In the genomic region with DNA sequence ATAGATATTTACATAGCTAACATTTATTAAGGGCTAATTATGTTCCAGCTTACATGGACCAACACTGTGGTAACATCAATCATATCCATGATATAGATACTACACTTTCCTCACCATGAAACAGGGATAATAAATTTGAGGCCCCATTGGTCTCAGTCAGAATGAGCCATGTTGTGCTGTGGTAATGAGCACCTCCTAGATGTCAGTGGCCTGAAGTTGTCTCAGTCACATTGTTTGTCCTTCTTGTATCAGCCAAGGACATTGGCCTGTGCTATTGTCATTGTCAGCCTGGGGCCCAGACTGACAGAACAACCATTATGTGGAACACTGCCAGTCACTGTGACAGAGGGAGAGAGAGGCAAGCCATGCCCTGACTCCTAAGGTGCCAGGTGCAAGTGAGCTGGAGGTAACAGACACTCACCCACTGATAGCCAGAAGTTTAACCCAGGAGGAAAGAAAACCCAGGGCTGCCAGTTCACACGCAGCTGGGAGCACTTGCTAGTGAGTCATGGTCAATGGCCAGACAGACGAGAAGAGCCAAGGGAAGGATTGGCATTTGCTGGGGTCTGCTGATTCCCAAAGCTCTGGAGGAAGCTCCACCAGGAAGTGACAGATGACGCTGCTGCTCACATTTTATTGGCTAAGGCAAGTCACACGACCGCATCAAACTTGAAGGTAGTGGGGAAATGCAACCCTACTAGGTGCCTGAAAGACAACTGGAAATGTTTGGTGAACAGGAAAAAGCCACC, we compare ENCODE assay signal across 32 cellular contexts.
"Had no signal": no experiment of that assay in that cellular context is flagged by ENCODE, and none has a peak within 500 bp of the region (broad histone marks: within the 10 kb centered on the region; RNA-seq: fewer than 3 reads in every experiment).

No MANE protein-coding gene starts in this region.

- H3K27ac ChIP-seq: brain microvascular endothelial cell, PC-9, RWPE1, VCaP had no signal

- ATAC-seq: activated T-cell treated with anti-CD3 and anti-CD28 coated beads, Interleukin-2, amount 50 U/mL, for 4 hours; Right ventricle myocardium inferior had no signal

- H3K36me3 ChIP-seq: brain microvascular endothelial cell had no signal

- H3K4me3 ChIP-seq: PC-9 had no signal

- DNase-seq: activated B cell treated with CpG ODN at 0.5 μM for 24 hours; activated CD4-positive, alpha-beta memory T cell treated with anti-CD3 and anti-CD28 coated beads for 36 hours; activated CD4-positive, alpha-beta T cell treated with anti-CD3 and anti-CD28 coated beads for 4 hours; activated CD4-positive, alpha-beta T cell treated with anti-CD3 and anti-CD28 coated beads, Interleukin-2, amount 50 U/mL, for 1 hour; activated CD4-positive, CD25-positive, alpha-beta regulatory T cell treated with anti-CD3 and anti-CD28 coated beads, Interleukin-2, amount 50 U/mL, for 72 hours; activated CD8-positive, alpha-beta memory T cell treated with anti-CD3 and anti-CD28 coated beads, Interleukin-2, amount 50 U/mL, for 4 hours; activated naive CD4-positive, alpha-beta T cell; activated naive CD4-positive, alpha-beta T cell treated with anti-CD3 and anti-CD28 coated beads, Interleukin-2, amount 50 U/mL, for 16 hours; activated naive CD8-positive, alpha-beta T cell treated with anti-CD3 and anti-CD28 coated beads for 36 hours; activated T-cell treated with anti-CD3 and anti-CD28 coated beads for 4 hours; activated T-cell treated with anti-CD3 and anti-CD28 coated beads, Interleukin-2, amount 50 U/mL, for 4 hours; amniotic stem cell; aorta; brain microvascular endothelial cell; central memory CD4-positive, alpha-beta T cell; Karpas-422; KBM-7; NCI-H1436 treated with DMSO at 0.1 percent for 48 hours; NCI-H1694 treated with DMSO at 0.1 percent for 48 hours; NCI-H2081 treated with DMSO at 0.1 percent for 48 hours; NCI-H345; NCI-H524 treated with DMSO at 0.1 percent for 48 hours; PC-9; SIG-M5; SW 1271; T-helper 1 cell; T-helper 2 cell; T-helper 9 cell had no signal

- FAIRE-seq: RCC 7860 had no signal
